In the genomic region with DNA sequence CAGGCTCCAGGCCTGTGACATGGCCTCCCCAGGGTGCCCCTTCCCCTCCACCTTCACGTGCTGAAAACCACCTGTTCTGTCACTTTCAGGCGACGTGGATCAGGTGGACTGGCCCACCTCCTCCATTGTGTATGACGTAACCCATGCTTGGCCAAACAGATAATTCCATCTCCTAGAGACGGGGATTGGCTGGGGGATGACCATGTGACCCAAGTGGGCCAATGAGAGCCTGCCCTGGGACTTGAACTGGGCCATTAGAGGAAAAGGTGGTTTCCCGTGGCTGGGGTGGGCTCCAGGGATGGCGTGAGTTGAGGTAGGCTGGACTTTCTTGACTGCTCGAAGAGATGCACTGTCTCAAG, we compare ENCODE assay signal across 2 cellular contexts.
A peak's percentile ranks its signal among the peaks of the same experiment; 100 is the strongest.
TF ChIP-seq lines count a peak whose summit lies in the region.

No MANE protein-coding gene starts in this region.

TF ChIP-seq in SK-N-SH, 30 proteins besides CTCF, POLR2A, EP300 and RAD21:
- TF ChIP-seq MEF2A (IDR thresholded peaks at IDR 0.05; ENCODE audit: borderline replicate concordance, low read depth) (no peak), RXRA (IDR thresholded peaks at IDR 0.05; ENCODE audit: borderline replicate concordance, low read depth) (no peak), FOXJ3 (CRISPR knock-in tag; IDR thresholded peaks at IDR 0.05) (no peak), NRF1 (IDR thresholded peaks at IDR 0.05; ENCODE audit: low read depth, low read length) (no peak), FOSL2 (IDR thresholded peaks at IDR 0.05; ENCODE audit: borderline replicate concordance, low read depth) (no peak), FOXM1 (IDR thresholded peaks at IDR 0.05; ENCODE audit: low read depth) (no peak)
- TF ChIP-seq, protein P1, sequence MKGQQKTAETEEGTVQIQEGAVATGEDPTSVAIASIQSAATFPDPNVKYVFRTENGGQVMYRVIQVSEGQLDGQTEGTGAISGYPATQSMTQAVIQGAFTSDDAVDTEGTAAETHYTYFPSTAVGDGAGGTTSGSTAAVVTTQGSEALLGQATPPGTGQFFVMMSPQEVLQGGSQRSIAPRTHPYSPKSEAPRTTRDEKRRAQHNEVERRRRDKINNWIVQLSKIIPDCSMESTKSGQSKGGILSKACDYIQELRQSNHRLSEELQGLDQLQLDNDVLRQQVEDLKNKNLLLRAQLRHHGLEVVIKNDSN (IDR thresholded peaks at IDR 0.05; ENCODE audit: borderline replicate concordance, low read depth): peak; percentile 56; the same call in 1 of the 2 replicates
- TF ChIP-seq, protein P2, sequence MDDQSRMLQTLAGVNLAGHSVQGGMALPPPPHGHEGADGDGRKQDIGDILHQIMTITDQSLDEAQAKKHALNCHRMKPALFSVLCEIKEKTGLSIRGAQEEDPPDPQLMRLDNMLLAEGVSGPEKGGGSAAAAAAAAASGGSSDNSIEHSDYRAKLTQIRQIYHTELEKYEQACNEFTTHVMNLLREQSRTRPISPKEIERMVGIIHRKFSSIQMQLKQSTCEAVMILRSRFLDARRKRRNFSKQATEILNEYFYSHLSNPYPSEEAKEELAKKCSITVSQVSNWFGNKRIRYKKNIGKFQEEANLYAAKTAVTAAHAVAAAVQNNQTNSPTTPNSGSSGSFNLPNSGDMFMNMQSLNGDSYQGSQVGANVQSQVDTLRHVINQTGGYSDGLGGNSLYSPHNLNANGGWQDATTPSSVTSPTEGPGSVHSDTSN (IDR thresholded peaks at IDR 0.05): no peak

TF ChIP-seq in SK-N-SH treated with all-trans-retinoic acid at 6 μM for 48 hours, 23 proteins besides CTCF, POLR2A, EP300 and RAD21:
- TF ChIP-seq TOX (CRISPR knock-in tag; IDR thresholded peaks at IDR 0.05; ENCODE audit: borderline replicate concordance) (no peak), ZNF70 (CRISPR knock-in tag; IDR thresholded peaks at IDR 0.05) (no peak), ZC3H10 (CRISPR knock-in tag; IDR thresholded peaks at IDR 0.05) (no peak), RARB (CRISPR knock-in tag; IDR thresholded peaks at IDR 0.05) (no peak), GLIS3 (CRISPR knock-in tag; IDR thresholded peaks at IDR 0.05) (no peak), SNAI2 (CRISPR knock-in tag; IDR thresholded peaks at IDR 0.05) (no peak), ARNTL (CRISPR knock-in tag; IDR thresholded peaks at IDR 0.05; ENCODE audit: borderline replicate concordance, low read depth) (no peak), ZFP30 (CRISPR knock-in tag; IDR thresholded peaks at IDR 0.05) (no peak), OSR1 (CRISPR knock-in tag; IDR thresholded peaks at IDR 0.05) (no peak), ISL1 (CRISPR knock-in tag; IDR thresholded peaks at IDR 0.05) (no peak), ESRRG (CRISPR knock-in tag; IDR thresholded peaks at IDR 0.05) (no peak)
- TF ChIP-seq, protein P3, sequence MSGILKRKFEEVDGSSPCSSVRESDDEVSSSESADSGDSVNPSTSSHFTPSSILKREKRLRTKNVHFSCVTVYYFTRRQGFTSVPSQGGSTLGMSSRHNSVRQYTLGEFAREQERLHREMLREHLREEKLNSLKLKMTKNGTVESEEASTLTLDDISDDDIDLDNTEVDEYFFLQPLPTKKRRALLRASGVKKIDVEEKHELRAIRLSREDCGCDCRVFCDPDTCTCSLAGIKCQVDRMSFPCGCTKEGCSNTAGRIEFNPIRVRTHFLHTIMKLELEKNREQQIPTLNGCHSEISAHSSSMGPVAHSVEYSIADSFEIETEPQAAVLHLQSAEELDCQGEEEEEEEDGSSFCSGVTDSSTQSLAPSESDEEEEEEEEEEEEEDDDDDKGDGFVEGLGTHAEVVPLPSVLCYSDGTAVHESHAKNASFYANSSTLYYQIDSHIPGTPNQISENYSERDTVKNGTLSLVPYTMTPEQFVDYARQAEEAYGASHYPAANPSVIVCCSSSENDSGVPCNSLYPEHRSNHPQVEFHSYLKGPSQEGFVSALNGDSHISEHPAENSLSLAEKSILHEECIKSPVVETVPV (CRISPR knock-in tag; IDR thresholded peaks at IDR 0.05): no peak
- TF ChIP-seq, protein P4, sequence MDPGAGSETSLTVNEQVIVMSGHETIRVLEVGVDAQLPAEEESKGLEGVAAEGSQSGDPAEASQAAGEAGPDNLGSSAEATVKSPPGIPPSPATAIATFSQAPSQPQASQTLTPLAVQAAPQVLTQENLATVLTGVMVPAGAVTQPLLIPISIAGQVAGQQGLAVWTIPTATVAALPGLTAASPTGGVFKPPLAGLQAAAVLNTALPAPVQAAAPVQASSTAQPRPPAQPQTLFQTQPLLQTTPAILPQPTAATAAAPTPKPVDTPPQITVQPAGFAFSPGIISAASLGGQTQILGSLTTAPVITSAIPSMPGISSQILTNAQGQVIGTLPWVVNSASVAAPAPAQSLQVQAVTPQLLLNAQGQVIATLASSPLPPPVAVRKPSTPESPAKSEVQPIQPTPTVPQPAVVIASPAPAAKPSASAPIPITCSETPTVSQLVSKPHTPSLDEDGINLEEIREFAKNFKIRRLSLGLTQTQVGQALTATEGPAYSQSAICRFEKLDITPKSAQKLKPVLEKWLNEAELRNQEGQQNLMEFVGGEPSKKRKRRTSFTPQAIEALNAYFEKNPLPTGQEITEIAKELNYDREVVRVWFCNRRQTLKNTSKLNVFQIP (CRISPR knock-in tag; IDR thresholded peaks at IDR 0.05; ENCODE audit: borderline replicate concordance, low read depth): no peak
